2 cellular contexts compared by ENCODE assay signal in the genomic region with DNA sequence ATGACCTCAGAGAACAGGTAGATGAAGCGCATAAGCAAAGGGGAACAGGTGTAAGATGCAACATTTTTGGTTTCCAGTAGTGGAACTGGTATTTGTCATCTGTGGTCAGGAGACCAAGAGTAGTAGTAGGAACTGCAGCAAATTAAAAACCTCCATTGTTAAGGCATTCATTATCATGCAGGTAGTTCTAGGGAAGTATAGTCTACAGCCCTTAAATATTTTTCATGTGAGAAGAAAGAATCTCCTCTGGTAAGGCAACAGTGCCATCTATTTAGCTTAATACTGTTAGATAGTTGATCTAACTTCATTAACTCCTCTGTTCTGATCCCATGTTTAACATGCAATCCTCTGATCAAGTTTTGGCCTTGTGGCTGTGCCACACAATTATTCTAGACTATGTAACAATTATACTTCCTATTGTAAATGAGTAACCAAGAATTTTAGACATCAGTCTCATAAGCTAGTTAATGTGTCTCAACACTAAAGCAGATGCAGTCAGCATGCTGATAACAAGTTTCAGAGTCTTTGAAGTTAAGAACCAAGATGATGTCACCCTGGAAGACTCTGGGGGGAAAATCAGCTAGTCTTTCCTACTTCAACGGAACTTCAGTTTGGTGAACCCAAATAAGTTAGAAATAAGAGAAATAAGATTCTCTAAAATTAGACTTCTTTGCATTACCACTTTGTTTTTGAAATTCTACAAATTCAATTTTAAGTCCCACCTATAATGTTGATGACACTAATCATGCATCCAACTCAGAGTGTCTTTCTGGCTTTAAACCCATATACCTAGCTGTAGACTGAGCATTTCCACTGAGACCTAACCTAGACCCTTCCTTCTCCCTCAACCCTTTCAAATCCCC.
TF ChIP-seq lines count a peak whose summit lies in the region.

No MANE protein-coding gene starts in this region.

TF ChIP-seq in IMR-90, 13 proteins besides CTCF, POLR2A, EP300 and RAD21 (continued from another document):
- TF ChIP-seq, protein P1, sequence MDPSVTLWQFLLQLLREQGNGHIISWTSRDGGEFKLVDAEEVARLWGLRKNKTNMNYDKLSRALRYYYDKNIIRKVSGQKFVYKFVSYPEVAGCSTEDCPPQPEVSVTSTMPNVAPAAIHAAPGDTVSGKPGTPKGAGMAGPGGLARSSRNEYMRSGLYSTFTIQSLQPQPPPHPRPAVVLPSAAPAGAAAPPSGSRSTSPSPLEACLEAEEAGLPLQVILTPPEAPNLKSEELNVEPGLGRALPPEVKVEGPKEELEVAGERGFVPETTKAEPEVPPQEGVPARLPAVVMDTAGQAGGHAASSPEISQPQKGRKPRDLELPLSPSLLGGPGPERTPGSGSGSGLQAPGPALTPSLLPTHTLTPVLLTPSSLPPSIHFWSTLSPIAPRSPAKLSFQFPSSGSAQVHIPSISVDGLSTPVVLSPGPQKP (IDR thresholded peaks at IDR 0.05; ENCODE audit: borderline replicate concordance, low read depth, low read length), result no peak
- TF ChIP-seq CEBPB (IDR thresholded peaks at IDR 0.05; ENCODE audit: low read depth, low read length), result no peak
- no peak for TF ChIP-seq SMC3 (IDR thresholded peaks at IDR 0.05; ENCODE audit: low read depth, low read length)
- no peak for TF ChIP-seq FOS (IDR thresholded peaks at IDR 0.05; ENCODE audit: low read depth, low read length)
- TF ChIP-seq MXI1 (IDR thresholded peaks at IDR 0.05; ENCODE audit: borderline replicate concordance, low read depth, low read length), result no peak
- no peak for TF ChIP-seq CHD1 (IDR thresholded peaks at IDR 0.05; ENCODE audit: low read depth, low read length)
- TF ChIP-seq RFX5 (IDR thresholded peaks at IDR 0.05; ENCODE audit: low read depth, low read length), result no peak
- TF ChIP-seq, protein P2, sequence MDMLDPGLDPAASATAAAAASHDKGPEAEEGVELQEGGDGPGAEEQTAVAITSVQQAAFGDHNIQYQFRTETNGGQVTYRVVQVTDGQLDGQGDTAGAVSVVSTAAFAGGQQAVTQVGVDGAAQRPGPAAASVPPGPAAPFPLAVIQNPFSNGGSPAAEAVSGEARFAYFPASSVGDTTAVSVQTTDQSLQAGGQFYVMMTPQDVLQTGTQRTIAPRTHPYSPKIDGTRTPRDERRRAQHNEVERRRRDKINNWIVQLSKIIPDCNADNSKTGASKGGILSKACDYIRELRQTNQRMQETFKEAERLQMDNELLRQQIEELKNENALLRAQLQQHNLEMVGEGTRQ (IDR thresholded peaks at IDR 0.05; ENCODE audit: low read depth, low read length), result no peak
- no peak for TF ChIP-seq MAZ (IDR thresholded peaks at IDR 0.05; ENCODE audit: borderline replicate concordance, low read depth, low read length)

TF ChIP-seq in SK-N-SH, 30 proteins besides CTCF, POLR2A, EP300 and RAD21 (continued from another document):
- TF ChIP-seq TAF1 (IDR thresholded peaks at IDR 0.05; ENCODE audit: borderline replicate concordance, low read depth, low read length), result no peak
- no peak for TF ChIP-seq MEF2A (IDR thresholded peaks at IDR 0.05; ENCODE audit: borderline replicate concordance, low read depth)
- TF ChIP-seq EZH2phosphoT487 (IDR thresholded peaks at IDR 0.05; ENCODE audit: borderline replicate concordance, low read depth), result no peak
- TF ChIP-seq, protein P3, sequence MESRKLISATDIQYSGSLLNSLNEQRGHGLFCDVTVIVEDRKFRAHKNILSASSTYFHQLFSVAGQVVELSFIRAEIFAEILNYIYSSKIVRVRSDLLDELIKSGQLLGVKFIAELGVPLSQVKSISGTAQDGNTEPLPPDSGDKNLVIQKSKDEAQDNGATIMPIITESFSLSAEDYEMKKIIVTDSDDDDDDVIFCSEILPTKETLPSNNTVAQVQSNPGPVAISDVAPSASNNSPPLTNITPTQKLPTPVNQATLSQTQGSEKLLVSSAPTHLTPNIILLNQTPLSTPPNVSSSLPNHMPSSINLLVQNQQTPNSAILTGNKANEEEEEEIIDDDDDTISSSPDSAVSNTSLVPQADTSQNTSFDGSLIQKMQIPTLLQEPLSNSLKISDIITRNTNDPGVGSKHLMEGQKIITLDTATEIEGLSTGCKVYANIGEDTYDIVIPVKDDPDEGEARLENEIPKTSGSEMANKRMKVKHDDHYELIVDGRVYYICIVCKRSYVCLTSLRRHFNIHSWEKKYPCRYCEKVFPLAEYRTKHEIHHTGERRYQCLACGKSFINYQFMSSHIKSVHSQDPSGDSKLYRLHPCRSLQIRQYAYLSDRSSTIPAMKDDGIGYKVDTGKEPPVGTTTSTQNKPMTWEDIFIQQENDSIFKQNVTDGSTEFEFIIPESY (IDR thresholded peaks at IDR 0.05; ENCODE audit: borderline replicate concordance, low read depth), result no peak
- TF ChIP-seq, protein P2 (IDR thresholded peaks at IDR 0.05; ENCODE audit: borderline replicate concordance, low read depth, low read length), result no peak
- no peak for TF ChIP-seq RXRA (IDR thresholded peaks at IDR 0.05; ENCODE audit: borderline replicate concordance, low read depth)
- no peak for TF ChIP-seq CHD2 (IDR thresholded peaks at IDR 0.05; ENCODE audit: low read length, partially characterized antibody)
